In genomic region chr21:14119038-14119437, GRCh38 we compare ENCODE assay signal across 1 cellular context.
TF ChIP-seq lines count a peak whose summit lies in the region.

No MANE protein-coding gene starts in this region.

TF ChIP-seq in SK-N-SH, 30 proteins besides CTCF, POLR2A, EP300 and RAD21 (continued from another document):
- TF ChIP-seq RFX5 (IDR thresholded peaks at IDR 0.05; ENCODE audit: low read length) = no peak
- TF ChIP-seq FOSL2 (IDR thresholded peaks at IDR 0.05; ENCODE audit: borderline replicate concordance, low read depth) = no peak
- no peak for TF ChIP-seq SIN3A (IDR thresholded peaks at IDR 0.05; ENCODE audit: borderline replicate concordance, low read depth, low read length)
- no peak; the same call in 1 of the 2 replicates for TF ChIP-seq SMC3 (IDR thresholded peaks at IDR 0.05; ENCODE audit: low read depth, low read length)
